In the genomic region with DNA sequence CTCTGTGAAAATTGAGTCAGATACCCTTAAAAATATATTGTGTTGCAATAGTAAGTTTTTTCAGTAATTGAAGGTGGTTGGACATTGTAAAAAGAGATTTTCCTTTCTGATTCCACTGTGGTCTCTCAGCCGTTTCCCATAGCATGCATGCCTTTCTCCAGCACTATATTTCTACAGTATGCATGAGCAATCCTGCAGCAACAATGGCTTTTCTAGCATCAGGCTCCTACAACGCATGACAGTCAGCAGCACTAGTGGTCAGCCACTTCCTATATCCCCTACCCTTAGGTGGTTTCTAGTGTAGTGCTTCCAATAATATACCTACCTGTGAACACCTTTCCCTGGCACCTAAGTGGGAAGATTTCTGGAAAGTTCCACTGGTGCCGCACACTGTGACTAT, we compare ENCODE assay signal across 20 cellular contexts.
"Had no signal": no experiment of that assay in that cellular context is flagged by ENCODE, and none has a peak within 500 bp of the region (broad histone marks: within the 10 kb centered on the region; RNA-seq: fewer than 3 reads in every experiment).

No MANE protein-coding gene starts in this region.

- H3K27ac ChIP-seq: ovary, psoas muscle, skin epidermis, suprapubic skin, transverse colon, vagina had no signal

- H3K4me1 ChIP-seq: psoas muscle, suprapubic skin, transverse colon, vagina had no signal

- ATAC-seq: activated CD4-positive, CD25-positive, alpha-beta regulatory T cell treated with anti-CD3 and anti-CD28 coated beads, Interleukin-2, amount 50 U/mL, for 24 hours; activated T-cell treated with anti-CD3 and anti-CD28 coated beads, Interleukin-2, amount 50 U/mL, for 72 hours; effector memory CD8-positive, alpha-beta T cell; mucosa of descending colon; psoas muscle; right cardiac atrium; stimulated activated naive CD8-positive, alpha-beta T cell treated with anti-CD3 and anti-CD28 coated beads, Interleukin-15, amount 100 ng/mL, for 72 hours had no signal

- DNase-seq: activated CD4-positive, alpha-beta T cell treated with anti-CD3 and anti-CD28 coated beads, Interleukin-2, amount 50 U/mL, for 1 hour; activated gamma-delta T cell; activated T-cell treated with anti-CD3 and anti-CD28 coated beads, Interleukin-2, amount 50 U/mL, for 72 hours; caudate nucleus; effector memory CD8-positive, alpha-beta T cell; mucosa of descending colon; naive B cell; ovary; psoas muscle; right cardiac atrium; stimulated activated CD4-positive, alpha-beta T cell treated with anti-CD3 and anti-CD28 coated beads, Interleukin-15, amount 100 ng/mL, for 24 hours; stimulated activated CD4-positive, alpha-beta T cell treated with anti-CD3 and anti-CD28 coated beads, Interleukin-2, amount 100 ng/mL, for 48 hours; stimulated activated naive CD8-positive, alpha-beta T cell treated with anti-CD3 and anti-CD28 coated beads, Interleukin-15, amount 100 ng/mL, for 72 hours; T1000; transverse colon had no signal

- H3K27me3 ChIP-seq: ovary, suprapubic skin, transverse colon, vagina had no signal

- H3K36me3 ChIP-seq: ovary, suprapubic skin, transverse colon, vagina had no signal

- H3K9me3 ChIP-seq: ovary, psoas muscle, vagina had no signal

- H3K4me3 ChIP-seq: lung, mucosa of descending colon, ovary, psoas muscle, skin epidermis, suprapubic skin, transverse colon, vagina had no signal
